ENCODE assay signal across 11 cellular contexts in genomic region chr10:28698075-28698474, GRCh38.
"Had no signal": no experiment of that assay in that cellular context is flagged by ENCODE, and none has a peak within 500 bp of the region (broad histone marks: within the 10 kb centered on the region; RNA-seq: fewer than 3 reads in every experiment).

No MANE protein-coding gene starts in this region.

- H3K4me1 Mint-ChIP-seq: GM23338, H9 had no signal

- DNase-seq: GM23248, GOT3, H7, H9, HCEC 1CT, HFFc6 had no signal

- H3K4me3 Mint-ChIP-seq: GM23338, H9, HFFc6 had no signal

- FAIRE-seq: H1, H54 had no signal

- H3K9me3 Mint-ChIP-seq: GM23338 had no signal

- H3K36me3 ChIP-seq: HAP-1 had no signal

- H3K27ac ChIP-seq: GM23248 had no signal

- H3K4me3 ChIP-seq: GM23248, GM23338, HAP-1 had no signal

- H2AFZ ChIP-seq: GM23248, GM23338 had no signal

- ATAC-seq: GM23338, HCT116 had no signal

- H3K9ac ChIP-seq: GM23248 had no signal

- H3K4me2 ChIP-seq: GM23338 had no signal

- H3K27ac Mint-ChIP-seq: GM23338, H9, HFFc6 had no signal
